Comparison of ENCODE assay signal across 9 cellular contexts in genomic region chr6:128516514-128516898, GRCh38. TPM values are rescaled to one million over a fixed set of nuclear protein-coding genes. Genes with fewer than 3 reads are reported as not detected.
A peak's percentile ranks its signal among the peaks of the same experiment; 100 is the strongest.
DNase-seq lines count a peak whose midpoint lies in the region; ATAC-seq and TF ChIP-seq lines count a peak whose summit lies in the region.
"Had no signal": no experiment of that assay in that cellular context is flagged by ENCODE, and none has a peak within 500 bp of the region (broad histone marks: within the 10 kb centered on the region; RNA-seq: fewer than 3 reads in every experiment).

No MANE protein-coding gene starts in this region.

- peak; percentile 11 for TF ChIP-seq CTCF in activated CD8-positive, alpha-beta T cell treated with anti-CD3 and anti-CD28 coated beads for 36 hours (IDR thresholded peaks at IDR 0.05)
- TF ChIP-seq CTCF in transverse colon (IDR thresholded peaks at IDR 0.05): peak in 4 of 5 experiments; percentile 21 to 52 (median 26)

- H3K4me1 ChIP-seq in transverse colon: peaks cover 17 to 67% (median 35%) of the 10 kb centered on the region in 4 donors
- H3K4me1 ChIP-seq in aorta (ENCODE audit: control insufficient read depth in 1 of 2, insufficient read depth in 2 of 2, low read length in 2 of 2): peaks cover 0 to 3% of the 10 kb centered on the region in 2 donors

- peaks cover 4% of the 10 kb centered on the region for H3K27me3 ChIP-seq in transverse colon
- H3K27me3 ChIP-seq in aorta (ENCODE audit: control insufficient read depth in 1 of 2, insufficient read depth in 2 of 2, low read length in 1 of 2): no peaks in the 10 kb centered on the region

- H3K36me3 ChIP-seq in transverse colon (no peaks in the 10 kb centered on the region), aorta (ENCODE audit: control insufficient read depth in 1 of 2, insufficient read depth in 2 of 2, low read length in 1 of 2) (no peaks in the 10 kb centered on the region)

- no peak for DNase-seq in activated CD8-positive, alpha-beta T cell treated with anti-CD3 and anti-CD28 coated beads for 36 hours
- DNase-seq in activated CD8-positive, alpha-beta T cell treated with anti-CD3 and anti-CD28 coated beads, Interleukin-2, amount 10 ng/mL, durations not matched to agents 7 days and 5 days: no peak
- DNase-seq in SK-N-DZ (ENCODE audit: low spot score) (peak; percentile 50), iPS-NIHi11 (ENCODE audit: low spot score) (peak; percentile 16), transverse colon (no peak), NCI-H187 (lab: John Stamatoyannopoulos, UW) (no peak), aorta (no peak)
- DNase-seq: T-helper 17 cell had no signal

- no peak overlapping the region for H3K27ac Mint-ChIP-seq in activated CD8-positive, alpha-beta T cell treated with anti-CD3 and anti-CD28 coated beads for 36 hours
- no peak overlapping the region for H3K27ac Mint-ChIP-seq in activated CD8-positive, alpha-beta T cell treated with anti-CD3 and anti-CD28 coated beads, Interleukin-2, amount 10 ng/mL, durations not matched to agents 7 days and 5 days
- H3K27ac Mint-ChIP-seq: T-helper 17 cell had no signal

- POLR2A ChIA-PET in activated CD8-positive, alpha-beta T cell treated with anti-CD3 and anti-CD28 coated beads for 36 hours (lab: Charles Lee): no interaction called here
- POLR2A ChIA-PET in activated CD8-positive, alpha-beta T cell treated with anti-CD3 and anti-CD28 coated beads, Interleukin-2, amount 10 ng/mL, durations not matched to agents 7 days and 5 days (lab: Charles Lee): no interaction called here

- no peak for TF ChIP-seq POLR2A in transverse colon (IDR thresholded peaks at IDR 0.05)

- H3K4me3 Mint-ChIP-seq in activated CD8-positive, alpha-beta T cell treated with anti-CD3 and anti-CD28 coated beads for 36 hours: no peak overlapping the region
- no peak overlapping the region for H3K4me3 Mint-ChIP-seq in activated CD8-positive, alpha-beta T cell treated with anti-CD3 and anti-CD28 coated beads, Interleukin-2, amount 10 ng/mL, durations not matched to agents 7 days and 5 days
- H3K4me3 Mint-ChIP-seq: T-helper 17 cell had no signal

- H3K9me3 Mint-ChIP-seq in activated CD8-positive, alpha-beta T cell treated with anti-CD3 and anti-CD28 coated beads for 36 hours: no peaks in the 10 kb centered on the region
- no peaks in the 10 kb centered on the region for H3K9me3 Mint-ChIP-seq in activated CD8-positive, alpha-beta T cell treated with anti-CD3 and anti-CD28 coated beads, Interleukin-2, amount 10 ng/mL, durations not matched to agents 7 days and 5 days (ENCODE audit: insufficient read depth)

- TF ChIP-seq EP300 in transverse colon (IDR thresholded peaks at IDR 0.05; ENCODE audit: low read depth): no peak

- in situ Hi-C loops in transverse colon (cut with MboI; ENCODE audit: low pct_ligation_motif_present in 1 of 4, low pct_unique_long_range_greater_than_20kb in 1 of 4, low sequenced_read_pairs in 3 of 4): loop anchor here in 1 of 4 donors (25.0 kb wide), 1 partner anchor 179 kb away; no protein-coding TSS in a partner anchor

- H3K9me3 ChIP-seq in transverse colon: no peaks in the 10 kb centered on the region
- H3K9me3 ChIP-seq in aorta (ENCODE audit: control insufficient read depth, low read length): no peaks in the 10 kb centered on the region

- H3K4me1 Mint-ChIP-seq in activated CD8-positive, alpha-beta T cell treated with anti-CD3 and anti-CD28 coated beads for 36 hours (ENCODE audit: low read depth): peaks cover 19% of the 10 kb centered on the region
- H3K4me1 Mint-ChIP-seq in activated CD8-positive, alpha-beta T cell treated with anti-CD3 and anti-CD28 coated beads, Interleukin-2, amount 10 ng/mL, durations not matched to agents 7 days and 5 days (ENCODE audit: low read depth): peaks cover 26% of the 10 kb centered on the region

- WGBS in transverse colon (ENCODE audit: low coverage in 1 of 2), 2 donors: 0 to 14% methylated on average over 1 of the region's 1 CpG
- WGBS in aorta, 2 donors: 78 to 87% methylated on average over 1 of the region's 1 CpG

- intact Hi-C loops in activated CD8-positive, alpha-beta T cell treated with anti-CD3 and anti-CD28 coated beads for 36 hours (cut with micrococcal nuclease): no loop called here
- intact Hi-C loops in transverse colon (cut with DNase I; ENCODE audit: low total_unique reads) (no loop called here), aorta (cut with DNase I) (loop anchor here in 1 of 2 donors (5.0 kb wide), 1 partner anchor 94 kb away; no protein-coding TSS in a partner anchor)

- H3K4me3 ChIP-seq in transverse colon: no peak overlapping the region
- H3K4me3 ChIP-seq in aorta (ENCODE audit: low read length in 2 of 2): no peak overlapping the region

- CTCF ChIA-PET in activated CD8-positive, alpha-beta T cell treated with anti-CD3 and anti-CD28 coated beads for 36 hours (lab: Charles Lee): interaction anchor here (0.7 to 1.7 kb wide), 9 partner anchors 9 to 779 kb away, joined by 3 to 6 read pairs (median 3); no protein-coding TSS in a partner anchor
- CTCF ChIA-PET in activated CD8-positive, alpha-beta T cell treated with anti-CD3 and anti-CD28 coated beads, Interleukin-2, amount 10 ng/mL, durations not matched to agents 7 days and 5 days (lab: Charles Lee): interaction anchor here (0.7 to 1.9 kb wide), 10 partner anchors 8 to 779 kb away, joined by 3 to 6 read pairs (median 4); no protein-coding TSS in a partner anchor

- ATAC-seq in activated CD8-positive, alpha-beta T cell treated with anti-CD3 and anti-CD28 coated beads for 36 hours: no peak
- no peak for ATAC-seq in activated CD8-positive, alpha-beta T cell treated with anti-CD3 and anti-CD28 coated beads, Interleukin-2, amount 10 ng/mL, durations not matched to agents 7 days and 5 days
- ATAC-seq in HG03175 (IDR thresholded peaks at IDR 0.05; ENCODE audit: unreplicated experiment): no peak
- ATAC-seq in aorta (ENCODE audit: low FRiP score): no peak
- ATAC-seq: T-helper 17 cell had no signal

- H3K27me3 Mint-ChIP-seq in activated CD8-positive, alpha-beta T cell treated with anti-CD3 and anti-CD28 coated beads for 36 hours: peaks cover 31% of the 10 kb centered on the region
- H3K27me3 Mint-ChIP-seq in activated CD8-positive, alpha-beta T cell treated with anti-CD3 and anti-CD28 coated beads, Interleukin-2, amount 10 ng/mL, durations not matched to agents 7 days and 5 days (ENCODE audit: low read depth): peaks cover 31% of the 10 kb centered on the region

- H3K36me3 Mint-ChIP-seq in activated CD8-positive, alpha-beta T cell treated with anti-CD3 and anti-CD28 coated beads for 36 hours (ENCODE audit: low read depth): no peaks in the 10 kb centered on the region
- no peaks in the 10 kb centered on the region for H3K36me3 Mint-ChIP-seq in activated CD8-positive, alpha-beta T cell treated with anti-CD3 and anti-CD28 coated beads, Interleukin-2, amount 10 ng/mL, durations not matched to agents 7 days and 5 days (ENCODE audit: low read depth)

- H3K27ac ChIP-seq in transverse colon (peak overlapping the region; percentile 52 to 59 (median 54)), aorta (ENCODE audit: low read depth in 1 of 2, low read length in 2 of 2) (no peak overlapping the region)

RNA-seq across cellular contexts. Expression of gene PTPRK, which starts 3.9 kb away (rescaled TPM):
- total RNA-seq in activated CD8-positive, alpha-beta T cell treated with anti-CD3 and anti-CD28 coated beads for 36 hours: 1 to 10 TPM; 7.7 to 8.9 TPM
- 1 to 10 TPM; 3.1 to 3.6 TPM for total RNA-seq in activated CD8-positive, alpha-beta T cell treated with anti-CD3 and anti-CD28 coated beads, Interleukin-2, amount 10 ng/mL, durations not matched to agents 7 days and 5 days
- 9.9 and 12.2 TPM in 2 replicates for polyA plus RNA-seq in SK-N-DZ (2014; cell fraction: cytosol; rRNA removed)
- polyA plus RNA-seq in SK-N-DZ (2014; cell fraction: nucleus; rRNA removed): 14.4 and 17.7 TPM in 2 replicates
- 100 to 1,000 TPM in 2 of 4 donors, 10 to 100 TPM in 2; 88.0 to 187 (median 136) TPM for total RNA-seq in transverse colon
- 10 to 100 TPM; 39.6 to 50.6 TPM for total RNA-seq in aorta
- polyA plus RNA-seq in aorta: 10 to 100 TPM in 1 of 2 donors, 1 to 10 TPM in 1; 3.9 to 10.2 TPM

Comparison
In these comparisons a context has a peak if more than half of its experiments do, and no peak if none do; other contexts are left out.
1. DNase-seq: peak in SK-N-DZ (single experiment) and iPS-NIHi11 (single experiment); none in activated CD8-positive, alpha-beta T cell treated with anti-CD3 and anti-CD28 coated beads for 36 hours (single experiment), activated CD8-positive, alpha-beta T cell treated with anti-CD3 and anti-CD28 coated beads, Interleukin-2, amount 10 ng/mL, durations not matched to agents 7 days and 5 days (single experiment), transverse colon (single experiment), NCI-H187 (0 of 2) and aorta (0 of 2).
2. H3K27ac ChIP-seq: peak in transverse colon (4 of 4); none in aorta (0 of 2).
3. RNA of gene PTPRK, which starts 3.9 kb away (total RNA-seq): 88.0 to 187 TPM in transverse colon and 39.6 to 50.6 TPM in aorta; 7.7 to 8.9 TPM in activated CD8-positive, alpha-beta T cell treated with anti-CD3 and anti-CD28 coated beads for 36 hours and 3.1 to 3.6 TPM in activated CD8-positive, alpha-beta T cell treated with anti-CD3 and anti-CD28 coated beads, Interleukin-2, amount 10 ng/mL, durations not matched to agents 7 days and 5 days; every median in the first group is over 4 times any median in the second.